18 cellular contexts compared by ENCODE assay signal in genomic region chr14:105765893-105766614, GRCh38.
DNase-seq lines count a peak whose midpoint lies in the region; ATAC-seq and TF ChIP-seq lines count a peak whose summit lies in the region.
"Had no signal": no experiment of that assay in that cellular context is flagged by ENCODE, and none has a peak within 500 bp of the region (broad histone marks: within the 10 kb centered on the region; RNA-seq: fewer than 3 reads in every experiment).

No MANE protein-coding gene starts in this region.

- WGBS in esophagus muscularis mucosa = 77% methylated on average over 4 of the region's 9 CpGs

- no peak for TF ChIP-seq EP300 in esophagus muscularis mucosa (IDR thresholded peaks at IDR 0.05)

- DNase-seq in T-helper 1 cell (no peak), esophagus muscularis mucosa (ENCODE audit: extremely low spot score) (peak; percentile 82), PC-9 (no peak)
- no peak for DNase-seq in natural killer cell treated with Interleukin-12 subunit alpha and Interleukin-12 subunit beta and Interleukin-15 and Interleukin-18, amount 100 ng/mL, for 72 hours (ENCODE audit: low spot score)
- DNase-seq in stimulated activated naive B cell treated with anti-CD40 and anti-IgM and Interleukin-4, amounts not matched to agents 10 μg/mL and 1 μg/mL and 100 μg/mL, for 72 hours = no peak
- DNase-seq in stimulated activated CD4-positive, alpha-beta T cell treated with anti-CD3 and anti-CD28 coated beads, Interleukin-4, amount 100 ng/mL, for 1 hour = no peak
- DNase-seq: Caco-2; CD4-positive, CD25-positive, alpha-beta regulatory T cell; DMS153; GDM1; NCI-H1417 treated with DMSO at 0.1 percent for 48 hours; NCI-H1930; NCI-H226; NCI-H524 had no signal

- H3K4me3 ChIP-seq in esophagus muscularis mucosa (no peak overlapping the region), PC-9 (no peak overlapping the region)
- H3K4me3 ChIP-seq: HAP-1 had no signal

- H3K79me2 ChIP-seq in PC-9 (ENCODE audit: low read depth) = no peaks in the 10 kb centered on the region

- no peaks in the 10 kb centered on the region for H3K4me1 Mint-ChIP-seq in T-helper 1 cell treated with Interleukin-12 subunit alpha and Interleukin-12 subunit beta and Interleukin-4 antibody, amounts not matched to agents 30 μg/mL and 1 μg/mL, for 36 hours (ENCODE audit: low read depth)
- H3K4me1 Mint-ChIP-seq in natural killer cell treated with Interleukin-12 subunit alpha and Interleukin-12 subunit beta and Interleukin-15 and Interleukin-18, amount 100 ng/mL, for 72 hours (ENCODE audit: low read depth in 2 of 2) = peaks cover 0 to 5% of the 10 kb centered on the region in 2 donors
- peaks cover 39 to 40% of the 10 kb centered on the region in 2 donors for H3K4me1 Mint-ChIP-seq in stimulated activated naive B cell treated with anti-CD40 and anti-IgM and Interleukin-4, amounts not matched to agents 10 μg/mL and 1 μg/mL and 100 μg/mL, for 72 hours

- no peaks in the 10 kb centered on the region for H3K9me3 Mint-ChIP-seq in T-helper 1 cell treated with Interleukin-12 subunit alpha and Interleukin-12 subunit beta and Interleukin-4 antibody, amounts not matched to agents 30 μg/mL and 1 μg/mL, for 36 hours
- H3K9me3 Mint-ChIP-seq in natural killer cell treated with Interleukin-12 subunit alpha and Interleukin-12 subunit beta and Interleukin-15 and Interleukin-18, amount 100 ng/mL, for 72 hours = no peaks in the 10 kb centered on the region
- no peaks in the 10 kb centered on the region for H3K9me3 Mint-ChIP-seq in stimulated activated naive B cell treated with anti-CD40 and anti-IgM and Interleukin-4, amounts not matched to agents 10 μg/mL and 1 μg/mL and 100 μg/mL, for 72 hours

- H3K27ac Mint-ChIP-seq in T-helper 1 cell treated with Interleukin-12 subunit alpha and Interleukin-12 subunit beta and Interleukin-4 antibody, amounts not matched to agents 30 μg/mL and 1 μg/mL, for 36 hours = peak overlapping the region; percentile 15
- H3K27ac Mint-ChIP-seq in natural killer cell treated with Interleukin-12 subunit alpha and Interleukin-12 subunit beta and Interleukin-15 and Interleukin-18, amount 100 ng/mL, for 72 hours = no peak overlapping the region
- peak overlapping the region; percentile 56 for H3K27ac Mint-ChIP-seq in stimulated activated naive B cell treated with anti-CD40 and anti-IgM and Interleukin-4, amounts not matched to agents 10 μg/mL and 1 μg/mL and 100 μg/mL, for 72 hours
- H3K27ac Mint-ChIP-seq: CD4-positive, CD25-positive, alpha-beta regulatory T cell had no signal

- no peaks in the 10 kb centered on the region for H3K9me2 ChIP-seq in PC-9 (ENCODE audit: insufficient read depth)

- peak; percentile 25 to 40 for ATAC-seq in natural killer cell treated with Interleukin-12 subunit alpha and Interleukin-12 subunit beta and Interleukin-15 and Interleukin-18, amount 100 ng/mL, for 72 hours
- ATAC-seq in stimulated activated naive B cell treated with anti-CD40 and anti-IgM and Interleukin-4, amounts not matched to agents 10 μg/mL and 1 μg/mL and 100 μg/mL, for 72 hours (replicated peaks) = peak in 1 of 2 donors; percentile 21
- no peak for ATAC-seq in HG03097 (IDR thresholded peaks at IDR 0.05; ENCODE audit: low FRiP score, unreplicated experiment)

- no peak overlapping the region for H3K4me3 Mint-ChIP-seq in T-helper 1 cell treated with Interleukin-12 subunit alpha and Interleukin-12 subunit beta and Interleukin-4 antibody, amounts not matched to agents 30 μg/mL and 1 μg/mL, for 36 hours
- H3K4me3 Mint-ChIP-seq in natural killer cell treated with Interleukin-12 subunit alpha and Interleukin-12 subunit beta and Interleukin-15 and Interleukin-18, amount 100 ng/mL, for 72 hours = no peak overlapping the region
- peak overlapping the region in 1 of 2 donors; percentile 48 for H3K4me3 Mint-ChIP-seq in stimulated activated naive B cell treated with anti-CD40 and anti-IgM and Interleukin-4, amounts not matched to agents 10 μg/mL and 1 μg/mL and 100 μg/mL, for 72 hours
- H3K4me3 Mint-ChIP-seq: CD4-positive, CD25-positive, alpha-beta regulatory T cell had no signal

- H3K27me3 ChIP-seq in esophagus muscularis mucosa (no peaks in the 10 kb centered on the region), PC-9 (ENCODE audit: insufficient read depth, low read depth) (peaks cover 45% of the 10 kb centered on the region)

- no peaks in the 10 kb centered on the region for H3K36me3 ChIP-seq in esophagus muscularis mucosa
- no peaks in the 10 kb centered on the region for H3K36me3 ChIP-seq in PC-9 (ENCODE audit: low read depth)
- H3K36me3 ChIP-seq: HAP-1 had no signal

- H3K27me3 Mint-ChIP-seq in T-helper 1 cell treated with Interleukin-12 subunit alpha and Interleukin-12 subunit beta and Interleukin-4 antibody, amounts not matched to agents 30 μg/mL and 1 μg/mL, for 36 hours (ENCODE audit: low read depth) = no peaks in the 10 kb centered on the region
- peaks cover 4 to 8% of the 10 kb centered on the region in 2 donors for H3K27me3 Mint-ChIP-seq in natural killer cell treated with Interleukin-12 subunit alpha and Interleukin-12 subunit beta and Interleukin-15 and Interleukin-18, amount 100 ng/mL, for 72 hours
- H3K27me3 Mint-ChIP-seq in stimulated activated naive B cell treated with anti-CD40 and anti-IgM and Interleukin-4, amounts not matched to agents 10 μg/mL and 1 μg/mL and 100 μg/mL, for 72 hours = peaks cover 8 to 10% of the 10 kb centered on the region in 2 donors
- H3K27me3 Mint-ChIP-seq: CD4-positive, CD25-positive, alpha-beta regulatory T cell had no signal

- POLR2A ChIA-PET in PC-9 (lab: Charles Lee; ENCODE audit: unreplicated experiment) = no interaction called here

- no peaks in the 10 kb centered on the region for H4K20me1 ChIP-seq in PC-9 (ENCODE audit: insufficient read depth)

- BruUV-seq in PC-9 (replicated peaks; lab: Mats Ljungman, UMichigan) = no TSS peak

- H3K9me3 ChIP-seq in esophagus muscularis mucosa (no peaks in the 10 kb centered on the region), PC-9 (ENCODE audit: insufficient read depth, low read depth) (no peaks in the 10 kb centered on the region)
- H3K9me3 ChIP-seq: Caco-2, HAP-1 had no signal

- H3K4me1 ChIP-seq in esophagus muscularis mucosa = peaks cover 0 to 10% (median 6%) of the 10 kb centered on the region in 4 donors
- H3K4me1 ChIP-seq in PC-9 (replicated peaks; ENCODE audit: insufficient read depth) = no peaks in the 10 kb centered on the region
- H3K4me1 ChIP-seq: Caco-2, HAP-1 had no signal

- intact Hi-C loops in esophagus muscularis mucosa (cut with DNase I) = no loop called here
- intact Hi-C loops in PC-9 (cut with micrococcal nuclease; ENCODE audit: unreplicated experiment) = no loop called here

- no peak for TF ChIP-seq POLR2A in esophagus muscularis mucosa (IDR thresholded peaks at IDR 0.05; ENCODE audit: low read depth)

- no peak for TF ChIP-seq CTCF in esophagus muscularis mucosa (IDR thresholded peaks at IDR 0.05)
- no peak for TF ChIP-seq CTCF in PC-9 (conservative IDR thresholded peaks at IDR 0.05)

- H3K36me3 Mint-ChIP-seq in T-helper 1 cell treated with Interleukin-12 subunit alpha and Interleukin-12 subunit beta and Interleukin-4 antibody, amounts not matched to agents 30 μg/mL and 1 μg/mL, for 36 hours (ENCODE audit: low read depth) = no peaks in the 10 kb centered on the region
- H3K36me3 Mint-ChIP-seq in natural killer cell treated with Interleukin-12 subunit alpha and Interleukin-12 subunit beta and Interleukin-15 and Interleukin-18, amount 100 ng/mL, for 72 hours = no peaks in the 10 kb centered on the region
- H3K36me3 Mint-ChIP-seq in stimulated activated naive B cell treated with anti-CD40 and anti-IgM and Interleukin-4, amounts not matched to agents 10 μg/mL and 1 μg/mL and 100 μg/mL, for 72 hours = peaks cover 42 to 55% of the 10 kb centered on the region in 2 donors
- H3K36me3 Mint-ChIP-seq: CD4-positive, CD25-positive, alpha-beta regulatory T cell had no signal

- H3K4me2 ChIP-seq in PC-9 = no peak overlapping the region

- CTCF ChIA-PET in PC-9 (lab: Charles Lee) = no interaction called here

- H3K27ac ChIP-seq in esophagus muscularis mucosa (replicated peaks in 1 of 4) (no peak overlapping the region), PC-9 (no peak overlapping the region)
- H3K27ac ChIP-seq: 22Rv1 had no signal

- H2AFZ ChIP-seq in PC-9 = no peak overlapping the region

- no peaks in the 10 kb centered on the region for H3F3A ChIP-seq in PC-9 (ENCODE audit: insufficient read depth, low read depth)

Comparison
In these comparisons a context has a peak if more than half of its experiments do, and no peak if none do; other contexts are left out.
1. H3K27ac Mint-ChIP-seq: peak in T-helper 1 cell treated with Interleukin-12 subunit alpha and Interleukin-12 subunit beta and Interleukin-4 antibody, amounts not matched to agents 30 μg/mL and 1 μg/mL, for 36 hours (single experiment) and stimulated activated naive B cell treated with anti-CD40 and anti-IgM and Interleukin-4, amounts not matched to agents 10 μg/mL and 1 μg/mL and 100 μg/mL, for 72 hours (single experiment); none in natural killer cell treated with Interleukin-12 subunit alpha and Interleukin-12 subunit beta and Interleukin-15 and Interleukin-18, amount 100 ng/mL, for 72 hours (0 of 2).